Comparison of ENCODE assay signal across 1 cellular context in the genomic region with DNA sequence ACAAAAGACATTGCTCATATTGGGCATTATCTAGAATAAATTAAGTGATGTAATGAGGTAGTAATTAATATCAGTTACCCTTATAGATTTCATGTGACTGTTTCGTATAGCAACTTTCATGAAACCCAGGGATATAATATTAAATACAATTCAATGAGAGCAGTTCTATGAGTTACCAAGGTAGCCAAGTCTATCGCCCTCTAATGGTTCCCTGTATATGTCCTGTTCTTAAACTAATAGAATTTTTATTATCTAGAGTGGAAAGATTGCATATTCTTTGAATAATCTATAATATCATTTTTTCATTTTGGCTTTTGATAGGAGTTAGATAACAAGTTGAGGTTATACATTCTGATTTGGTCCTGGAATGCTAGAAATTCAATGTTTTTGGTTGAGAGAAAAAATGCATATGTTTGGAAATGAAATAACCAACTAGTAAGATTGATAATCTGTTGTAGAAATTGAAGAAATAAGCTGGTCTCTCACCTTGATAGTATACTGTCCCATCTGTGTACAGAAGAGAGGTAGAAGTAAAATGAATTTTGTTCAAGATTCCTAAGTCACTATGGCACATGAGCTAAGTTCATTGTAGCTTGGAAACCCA.
TF ChIP-seq lines count a peak whose summit lies in the region.

No MANE protein-coding gene starts in this region.

TF ChIP-seq in endothelial cell of umbilical vein, 7 proteins besides CTCF, POLR2A, EP300 and RAD21:
- TF ChIP-seq FOS (IDR thresholded peaks at IDR 0.05; ENCODE audit: borderline replicate concordance, insufficient read depth, low read length): no peak
- TF ChIP-seq GATA2 (IDR thresholded peaks at IDR 0.05; ENCODE audit: insufficient read depth, insufficient read length, low read depth, low read length): no peak
- no peak for TF ChIP-seq POLR2AphosphoS5 (IDR thresholded peaks at IDR 0.05; ENCODE audit: insufficient read depth, low read depth, low read length)
- TF ChIP-seq EZH2 (IDR thresholded peaks at IDR 0.05; ENCODE audit: borderline replicate concordance, low read depth, low read length, severe bottlenecking): no peak
- TF ChIP-seq, protein P1, sequence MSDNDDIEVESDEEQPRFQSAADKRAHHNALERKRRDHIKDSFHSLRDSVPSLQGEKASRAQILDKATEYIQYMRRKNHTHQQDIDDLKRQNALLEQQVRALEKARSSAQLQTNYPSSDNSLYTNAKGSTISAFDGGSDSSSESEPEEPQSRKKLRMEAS (IDR thresholded peaks at IDR 0.05; ENCODE audit: insufficient read depth, insufficient read length): no peak
- TF ChIP-seq MYC (IDR thresholded peaks at IDR 0.05; ENCODE audit: low read depth, low read length): no peak
- TF ChIP-seq JUN (IDR thresholded peaks at IDR 0.05; ENCODE audit: borderline replicate concordance, insufficient read depth, insufficient read length, low read depth): no peak
